ENCODE assay signal across 8 cellular contexts in genomic region chr4:105709081-105709450, GRCh38. TPM values are rescaled to one million over a fixed set of nuclear protein-coding genes. Genes with fewer than 3 reads are reported as not detected.
A peak's percentile ranks its signal among the peaks of the same experiment; 100 is the strongest.
DNase-seq lines count a peak whose midpoint lies in the region; ATAC-seq and TF ChIP-seq lines count a peak whose summit lies in the region.

No MANE protein-coding gene starts in this region.

- H3K18ac ChIP-seq in IMR-90 (ENCODE audit: low read depth, low read length), result no peak overlapping the region

- intact Hi-C loops in IMR-90 (cut with micrococcal nuclease), result loop anchor here (2.0 to 10.0 kb wide), 4 partner anchors 236 to 564 kb away; partner anchors contain the start of gene TET2
- intact Hi-C loops in left ventricle myocardium superior (cut with micrococcal nuclease), result no loop called here
- intact Hi-C loops in sigmoid colon (cut with DNase I), result loop anchor here (5.0 kb wide), 1 partner anchor 237 kb away; the partner anchor contains the start of gene PPA2

- H3K4me1 ChIP-seq in IMR-90 (ENCODE audit: control insufficient read depth, insufficient read depth, low read length) (no peaks in the 10 kb centered on the region), sigmoid colon (peaks cover 2 to 23% (median 19%) of the 10 kb centered on the region in 4 donors)

- peaks cover 22% of the 10 kb centered on the region for H3K4me1 Mint-ChIP-seq in activated T-helper 17 cell treated with anti-CD3 and anti-CD28 coated beads, Interleukin-2, amount 50 U/mL, for 72 hours

- POLR2A ChIA-PET in IMR-90 (lab: Charles Lee; ENCODE audit: unreplicated experiment), result no interaction called here

- H3K27ac Mint-ChIP-seq in activated T-helper 17 cell treated with anti-CD3 and anti-CD28 coated beads, Interleukin-2, amount 50 U/mL, for 72 hours, result peak overlapping the region; percentile 93

- WGBS in IMR-90 (ENCODE audit: extremely low coverage in 2 of 2, insufficient read length in 1 of 2), 2 experiments, result 0% methylated on average over 1 of the region's 11 CpGs; no CpG with 5 or more reads in 1 of the 2 experiments
- WGBS in sigmoid colon, 2 donors, result 0 to 1% methylated on average over 11 of the region's 11 CpGs

- H3K9me3 ChIP-seq in IMR-90 (ENCODE audit: control insufficient read depth, insufficient read depth, low read length) (no peaks in the 10 kb centered on the region), sigmoid colon (no peaks in the 10 kb centered on the region)

- H3K79me1 ChIP-seq in IMR-90 (ENCODE audit: low read depth in 1 of 2, low read length in 2 of 2), result peaks cover 24 to 49% of the 10 kb centered on the region in 2 experiments

- H3K36me3 Mint-ChIP-seq in activated T-helper 17 cell treated with anti-CD3 and anti-CD28 coated beads, Interleukin-2, amount 50 U/mL, for 72 hours (ENCODE audit: low read depth), result no peaks in the 10 kb centered on the region

- H3K23ac ChIP-seq in IMR-90 (ENCODE audit: low read depth, low read length), result peak overlapping the region; percentile 63; the same call in 1 of the 2 replicates

- in situ Hi-C loops in IMR-90 (cut with MboI; ENCODE audit: low sequenced_read_pairs), result no loop called here

- CTCF ChIA-PET in IMR-90 (lab: Yijun Ruan, JAX), result no interaction called here

- H3K27me3 ChIP-seq in IMR-90 (ENCODE audit: control insufficient read depth, insufficient read depth, low read length), result no peaks in the 10 kb centered on the region
- H3K27me3 ChIP-seq in sigmoid colon, result no peaks in the 10 kb centered on the region

- no peak overlapping the region for H4K91ac ChIP-seq in IMR-90 (ENCODE audit: insufficient read depth, low read depth, low read length)

- H2AK9ac ChIP-seq in IMR-90 (replicated peaks; ENCODE audit: low read depth, low read length, poor library complexity), result peak overlapping the region; percentile 83

- H2AFZ ChIP-seq in IMR-90 (replicated peaks; ENCODE audit: low read length, poor library complexity), result peak overlapping the region; percentile 99

- dilution Hi-C loops in IMR-90 (cut with HindIII; ENCODE audit: low sequenced_read_pairs, unreplicated experiment), result no loop called here

- H3K9me3 Mint-ChIP-seq in activated T-helper 17 cell treated with anti-CD3 and anti-CD28 coated beads, Interleukin-2, amount 50 U/mL, for 72 hours, result no peaks in the 10 kb centered on the region

- H3K4me3 ChIP-seq in IMR-90 (ENCODE audit: insufficient read depth, low read depth, low read length) (peak overlapping the region; percentile 59), sigmoid colon (peak overlapping the region; percentile 78 to 89 (median 84))

- TF ChIP-seq EP300 in sigmoid colon (IDR thresholded peaks at IDR 0.05), result no peak

- no peak for TF ChIP-seq RAD21 in IMR-90 (IDR thresholded peaks at IDR 0.05; ENCODE audit: low read length)

- peak overlapping the region; percentile 33; the same call in 1 of the 2 replicates for H3K4ac ChIP-seq in IMR-90 (ENCODE audit: low read depth, low read length)

- peak; percentile 7 to 22 for ATAC-seq in activated CD4-positive, CD25-positive, alpha-beta regulatory T cell treated with anti-CD3 and anti-CD28 coated beads, Interleukin-2, amount 50 U/mL, for 24 hours
- peak; percentile 39 for ATAC-seq in GM21723 (IDR thresholded peaks at IDR 0.05; ENCODE audit: unreplicated experiment)
- peak; percentile 18 for ATAC-seq in IMR-90 (ENCODE audit: low read depth)
- ATAC-seq in activated T-helper 17 cell treated with anti-CD3 and anti-CD28 coated beads, Interleukin-2, amount 50 U/mL, for 72 hours (replicated peaks), result peak; percentile 37
- ATAC-seq in left ventricle myocardium superior, result peak; percentile 36

- peak overlapping the region; percentile 35; the same call in 1 of the 2 replicates for H4K5ac ChIP-seq in IMR-90 (ENCODE audit: low read depth, low read length)

- H3K36me3 ChIP-seq in IMR-90 (ENCODE audit: control insufficient read depth, insufficient read depth, low read length) (peaks cover 2% of the 10 kb centered on the region; the same call in 1 of the 2 replicates), sigmoid colon (no peaks in the 10 kb centered on the region)

- peak overlapping the region; percentile 55; the same call in 1 of the 2 replicates for H3K14ac ChIP-seq in IMR-90 (replicated peaks; ENCODE audit: low read depth, low read length)

- H3K9me1 ChIP-seq in IMR-90 (ENCODE audit: insufficient read depth, low read length), result peaks cover 3% of the 10 kb centered on the region; the same call in 1 of the 2 replicates

- no peak overlapping the region for H2BK15ac ChIP-seq in IMR-90 (ENCODE audit: low read depth, low read length)

- H3K9ac ChIP-seq in IMR-90 (ENCODE audit: low read depth, low read length), result peak overlapping the region; percentile 61

- H3K56ac ChIP-seq in IMR-90 (ENCODE audit: extremely low read depth, insufficient read depth, low read length), result peak overlapping the region; percentile 61; the same call in 1 of the 2 replicates

- no peak overlapping the region for H2BK120ac ChIP-seq in IMR-90 (ENCODE audit: low read depth, low read length)

- peak overlapping the region; percentile 41; the same call in 1 of the 2 replicates for H3K27ac ChIP-seq in IMR-90 (ENCODE audit: insufficient read depth, low read length)
- peak overlapping the region; percentile 84 to 95 (median 86) for H3K27ac ChIP-seq in sigmoid colon

- H2BK5ac ChIP-seq in IMR-90 (ENCODE audit: low read depth, low read length, poor library complexity, severe bottlenecking), result no peak overlapping the region

- no peak for TF ChIP-seq POLR2A in IMR-90 (IDR thresholded peaks at IDR 0.05; ENCODE audit: low read depth, low read length)
- TF ChIP-seq POLR2A in sigmoid colon (IDR thresholded peaks at IDR 0.05), result no peak

- no peak for TF ChIP-seq CTCF in IMR-90 (conservative IDR thresholded peaks at IDR 0.05; ENCODE audit: low read depth, low read length)
- TF ChIP-seq CTCF in sigmoid colon (IDR thresholded peaks at IDR 0.05), result no peak

- H2BK20ac ChIP-seq in IMR-90 (ENCODE audit: low read depth, low read length), result no peak overlapping the region

- no peak overlapping the region for H2AK5ac ChIP-seq in IMR-90 (ENCODE audit: low read depth, low read length)

- peak overlapping the region; percentile 10 to 62; a peak in 3 of 4 replicates for H4K8ac ChIP-seq in IMR-90 (ENCODE audit: low read depth in 2 of 2, low read length in 2 of 2)

- H4K20me1 ChIP-seq in IMR-90 (ENCODE audit: insufficient read depth, low read length), result no peaks in the 10 kb centered on the region

- peak overlapping the region; percentile 90 for H3K4me3 Mint-ChIP-seq in activated T-helper 17 cell treated with anti-CD3 and anti-CD28 coated beads, Interleukin-2, amount 50 U/mL, for 72 hours

- no peaks in the 10 kb centered on the region for H3K27me3 Mint-ChIP-seq in activated T-helper 17 cell treated with anti-CD3 and anti-CD28 coated beads, Interleukin-2, amount 50 U/mL, for 72 hours

- BruUV-seq in IMR-90 (replicated peaks; lab: Mats Ljungman, UMichigan), result no TSS peak

- peak overlapping the region; percentile 98 for H3K4me2 ChIP-seq in IMR-90 (ENCODE audit: low read depth, low read length)

- DNase-seq in activated CD4-positive, CD25-positive, alpha-beta regulatory T cell (lab: John Stamatoyannopoulos, UW), result no peak
- DNase-seq in IMR-90 (no peak), left ventricle myocardium superior (no peak), sigmoid colon (no peak)
- DNase-seq in activated CD8-positive, alpha-beta memory T cell treated with anti-CD3 and anti-CD28 coated beads for 24 hours, result no peak

TF ChIP-seq in IMR-90, 13 proteins besides CTCF, POLR2A, EP300 and RAD21 (continues in another document):
- TF ChIP-seq BHLHE40 (IDR thresholded peaks at IDR 0.05; ENCODE audit: low read depth, low read length) (no peak), RCOR1 (IDR thresholded peaks at IDR 0.05; ENCODE audit: insufficient replicate concordance, low read length) (no peak), USF2 (IDR thresholded peaks at IDR 0.05; ENCODE audit: low read depth, low read length) (no peak), CHD1 (IDR thresholded peaks at IDR 0.05; ENCODE audit: low read depth, low read length) (no peak), NFE2L2 (IDR thresholded peaks at IDR 0.05; ENCODE audit: low read depth, low read length) (no peak), MAZ (IDR thresholded peaks at IDR 0.05; ENCODE audit: borderline replicate concordance, low read depth, low read length) (no peak), ELK1 (IDR thresholded peaks at IDR 0.05; ENCODE audit: borderline replicate concordance, low read depth, low read length) (no peak), MAFK (IDR thresholded peaks at IDR 0.05; ENCODE audit: low read depth, low read length) (no peak)

RNA-seq across cellular contexts. Expression of gene GSTCD, which starts 0.5 kb away (rescaled TPM):
- total RNA-seq in IMR-90 (2012; rRNA removed) (16.7 and 20.3 TPM in 2 replicates), left ventricle myocardium superior (4.4 TPM), sigmoid colon (10 to 100 TPM in 1 of 4 donors, 1 to 10 TPM in 3; 5.8 to 16.4 (median 7.7) TPM)
- polyA plus RNA-seq in IMR-90 (2012; rRNA removed) (4.1 and 5.2 TPM in 2 replicates), sigmoid colon (1 to 10 TPM; 1.8 to 4.0 (median 3.2) TPM)
- 0.90 and 1.7 TPM in 2 replicates for polyA plus RNA-seq in IMR-90 (2012; cell fraction: cytosol; rRNA removed)
- 1.7 and 4.0 TPM in 2 replicates for polyA plus RNA-seq in IMR-90 (2012; cell fraction: nucleus; rRNA removed; ENCODE audit: low replicate concordance)
- total RNA-seq in activated T-helper 17 cell treated with anti-CD3 and anti-CD28 coated beads, Interleukin-2, amount 50 U/mL, for 72 hours, result 10 to 100 TPM in 1 of 2 donors, 1 to 10 TPM in 1; 8.2 to 11.1 TPM

RNA-seq across cellular contexts. Expression of gene INTS12, which starts 0.6 kb away (rescaled TPM):
- total RNA-seq in IMR-90 (2012; rRNA removed) (30.8 and 36.0 TPM in 2 replicates), left ventricle myocardium superior (24.7 TPM), sigmoid colon (10 to 100 TPM; 21.0 to 25.2 (median 22.8) TPM)
- polyA plus RNA-seq in IMR-90 (2012; rRNA removed) (27.5 and 27.7 TPM in 2 replicates), sigmoid colon (10 to 100 TPM; 13.4 to 15.7 (median 15.6) TPM)
- polyA plus RNA-seq in IMR-90 (2012; cell fraction: cytosol; rRNA removed), result 8.3 and 14.9 TPM in 2 replicates
- 5.6 and 28.1 TPM in 2 replicates for polyA plus RNA-seq in IMR-90 (2012; cell fraction: nucleus; rRNA removed; ENCODE audit: low replicate concordance)
- 10 to 100 TPM; 10.6 to 17.4 TPM for total RNA-seq in activated T-helper 17 cell treated with anti-CD3 and anti-CD28 coated beads, Interleukin-2, amount 50 U/mL, for 72 hours
